17 cellular contexts compared by ENCODE assay signal in the genomic region with DNA sequence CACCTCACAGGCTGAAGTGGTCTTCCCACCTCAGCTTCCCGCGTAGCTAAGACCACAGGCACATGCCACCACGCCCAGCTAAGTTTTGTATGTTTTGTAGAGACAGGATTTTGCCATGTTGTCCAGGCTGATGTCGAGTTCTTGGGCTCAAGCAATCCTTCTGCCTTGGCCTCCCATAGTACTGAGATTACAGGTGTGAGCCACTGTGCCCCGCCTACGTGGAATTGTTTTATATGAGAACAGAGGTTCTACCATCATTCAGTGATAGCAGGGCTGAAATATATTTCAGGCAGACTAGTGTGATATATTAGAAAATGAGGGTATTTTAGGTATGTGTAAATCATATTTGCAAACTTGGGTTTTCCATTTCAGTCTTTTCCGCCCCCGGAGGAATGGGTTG. TPM values are rescaled to one million over a fixed set of nuclear protein-coding genes. Genes with fewer than 3 reads are reported as not detected.
DNase-seq lines count a peak whose midpoint lies in the region; ATAC-seq and TF ChIP-seq lines count a peak whose summit lies in the region.
"Had no signal": no experiment of that assay in that cellular context is flagged by ENCODE, and none has a peak within 500 bp of the region (broad histone marks: within the 10 kb centered on the region; RNA-seq: fewer than 3 reads in every experiment).

No MANE protein-coding gene starts in this region.

- H3K4me3 Mint-ChIP-seq in mesothelial cell of epicardium: no peak overlapping the region
- H3K4me3 Mint-ChIP-seq: CD8-positive, alpha-beta T cell; GM23338 had no signal

- peak; percentile 6 for DNase-seq in activated effector memory CD4-positive, alpha-beta T cell treated with anti-CD3 and anti-CD28 coated beads, Interleukin-2, amount 50 U/mL, for 16 hours
- DNase-seq in activated effector memory CD4-positive, alpha-beta T cell treated with Interleukin-2 at 50 U/mL for 16 hours: no peak
- DNase-seq in mesothelial cell of epicardium (ENCODE audit: low spot score in 2 of 2, unreplicated experiment in 2 of 2): no peak
- peak; percentile 18 for DNase-seq in spleen
- DNase-seq in DMS 273 (lab: John Stamatoyannopoulos, UW; ENCODE audit: unreplicated experiment): no peak
- DNase-seq in NCI-H345 (lab: John Stamatoyannopoulos, UW): no peak
- DNase-seq: 8988T; Calu3; CD8-positive, alpha-beta T cell; DMS 273 treated with DMSO at 0.1 percent for 48 hours; DMS53; DND-41; HCEC 1CT had no signal

- no peaks in the 10 kb centered on the region for H3K27me3 ChIP-seq in spleen (replicated peaks in 1 of 7)
- H3K27me3 ChIP-seq: BLaER1 had no signal

- peaks cover 0 to 24% (median 0%) of the 10 kb centered on the region in 6 donors for H3K36me3 ChIP-seq in spleen

- H3K9me3 Mint-ChIP-seq in mesothelial cell of epicardium: no peaks in the 10 kb centered on the region
- H3K9me3 Mint-ChIP-seq: CD8-positive, alpha-beta T cell; GM23338 had no signal

- no peaks in the 10 kb centered on the region for H3K27me3 Mint-ChIP-seq in mesothelial cell of epicardium (ENCODE audit: low read depth)

- H3K27ac Mint-ChIP-seq in mesothelial cell of epicardium: peak overlapping the region; percentile 21
- H3K27ac Mint-ChIP-seq: CD8-positive, alpha-beta T cell; GM23338 had no signal

- no peak overlapping the region for H3K4me3 ChIP-seq in spleen
- H3K4me3 ChIP-seq: BLaER1, GM23338 had no signal

- peaks cover 9 to 35% (median 15%) of the 10 kb centered on the region in 6 donors for H3K4me1 ChIP-seq in spleen

- 95 to 99% (median 96%) methylated on average over 8 of the region's 8 CpGs for WGBS in spleen, 5 donors

- ATAC-seq in GM18505 (IDR thresholded peaks at IDR 0.05; ENCODE audit: unreplicated experiment): no peak
- ATAC-seq: CD8-positive, alpha-beta T cell; GM23338; HepG2 had no signal

- TF ChIP-seq CTCF in mesothelial cell of epicardium (IDR thresholded peaks at IDR 0.05; ENCODE audit: unreplicated experiment) (no peak), spleen (IDR thresholded peaks at IDR 0.05 in 8 of 11, conservative IDR thresholded peaks at IDR 0.05 in 3 of 11) (no peak)

- no peaks in the 10 kb centered on the region for H3K4me1 Mint-ChIP-seq in mesothelial cell of epicardium
- H3K4me1 Mint-ChIP-seq: GM23338 had no signal

- H3K9me3 ChIP-seq in spleen: peaks cover 0 to 4% (median 0%) of the 10 kb centered on the region in 8 donors
- H3K9me3 ChIP-seq: BLaER1 had no signal

- intact Hi-C loops in spleen (cut with DNase I; ENCODE audit: low total_unique reads): no loop called here

- no peak overlapping the region for H3K27ac ChIP-seq in spleen
- H3K27ac ChIP-seq: BLaER1 had no signal

- TF ChIP-seq POLR2A in spleen (IDR thresholded peaks at IDR 0.05) (no peak), GM18505 (IDR thresholded peaks at IDR 0.05; ENCODE audit: borderline replicate concordance, extremely low read depth, insufficient read depth, insufficient read length) (no peak)

- H3K36me3 Mint-ChIP-seq in mesothelial cell of epicardium: peaks cover 15% of the 10 kb centered on the region

RNA-seq across cellular contexts. Expression of a gene that starts 19.8 kb away (rescaled TPM):
- 109 to 119 TPM (median 115 TPM) in 3 replicates for total RNA-seq in mesothelial cell of epicardium
- 10 to 100 TPM; 39.1 to 58.9 (median 48.5) TPM for total RNA-seq in spleen
- 10 to 100 TPM in 1 of 3 donors, 1 to 10 TPM in 2; 7.1 to 13.1 (median 7.4) TPM for polyA plus RNA-seq in spleen

RNA-seq across cellular contexts. Expression of a gene that starts 35.0 kb away (rescaled TPM):
- total RNA-seq in mesothelial cell of epicardium (48.6 to 50.9 TPM (median 48.7 TPM) in 3 replicates), spleen (10 to 100 TPM; 33.2 to 47.7 (median 36.3) TPM)
- polyA plus RNA-seq in spleen: 10 to 100 TPM in 1 of 3 donors, 1 to 10 TPM in 2; 6.5 to 16.9 (median 7.8) TPM

Comparison
In these comparisons a context has a peak if more than half of its experiments do, and no peak if none do; other contexts are left out.
1. DNase-seq: peak in activated effector memory CD4-positive, alpha-beta T cell treated with anti-CD3 and anti-CD28 coated beads, Interleukin-2, amount 50 U/mL, for 16 hours (single experiment) and spleen (single experiment); none in activated effector memory CD4-positive, alpha-beta T cell treated with Interleukin-2 at 50 U/mL for 16 hours (single experiment), mesothelial cell of epicardium (0 of 2), DMS 273 (single experiment) and NCI-H345 (single experiment).